ENCODE assay signal across 11 cellular contexts in genomic region chr1:150257624-150258274, GRCh38. TPM values are rescaled to one million over a fixed set of nuclear protein-coding genes. Genes with fewer than 3 reads are reported as not detected.
A peak's percentile ranks its signal among the peaks of the same experiment; 100 is the strongest.
DNase-seq lines count a peak whose midpoint lies in the region; ATAC-seq and TF ChIP-seq lines count a peak whose summit lies in the region.
"Had no signal": no experiment of that assay in that cellular context is flagged by ENCODE, and none has a peak within 500 bp of the region (broad histone marks: within the 10 kb centered on the region; RNA-seq: fewer than 3 reads in every experiment).

TSS of gene CA14 (plus strand) at chr1:150257774. CDS start at chr1:150258129, 355 bp downstream.

- peak within 1 kb of the TSS; percentile 72 for H3K14ac ChIP-seq in H9 (ENCODE audit: insufficient read depth, low read length)

- peak within 1 kb of the TSS; percentile 7 for H2BK120ac ChIP-seq in H9 (ENCODE audit: low read depth, low read length, poor library complexity, severe bottlenecking)

- no peak for TF ChIP-seq CTCF in H9 (conservative IDR thresholded peaks at IDR 0.05)
- TF ChIP-seq CTCF in GM20000 (IDR thresholded peaks at IDR 0.05; ENCODE audit: extremely low read depth, missing control alignments), result no peak

- no peak within 1 kb of the TSS for H4K91ac ChIP-seq in H9 (ENCODE audit: insufficient read length, low read depth, low read length)

- H3K9me3 ChIP-seq in H9 (ENCODE audit: control insufficient read depth, low read depth, low read length) (no peaks in the 10 kb centered on the region), iPS DF 6.9 (ENCODE audit: control insufficient read depth, insufficient read depth, low read length) (no peaks in the 10 kb centered on the region)

- no peak within 1 kb of the TSS for H2BK20ac ChIP-seq in H9 (ENCODE audit: low read depth, low read length, poor library complexity, severe bottlenecking)

- no peak within 1 kb of the TSS for H3T11ph ChIP-seq in H9 (ENCODE audit: low read length)

- H3K27me3 Mint-ChIP-seq in H9 (ENCODE audit: low read depth), result no peaks in the 10 kb centered on the region
- H3K27me3 Mint-ChIP-seq in naive thymus-derived CD8-positive, alpha-beta T cell, result peaks cover 6 to 35% (median 33%) of the 10 kb centered on the region in 5 donors

- ATAC-seq in naive thymus-derived CD8-positive, alpha-beta T cell, result no peak

- H3K4me3 Mint-ChIP-seq in H9, result peak within 1 kb of the TSS; percentile 80 to 93
- H3K4me3 Mint-ChIP-seq in naive thymus-derived CD8-positive, alpha-beta T cell, result peak within 1 kb of the TSS in 3 of 10 donors; percentile 12 to 38 (median 22)

- H2BK12ac ChIP-seq in H9 (ENCODE audit: insufficient read length, low read depth, low read length), result no peak within 1 kb of the TSS

- H2BK5ac ChIP-seq in H9 (ENCODE audit: insufficient read length, low read length), result no peak within 1 kb of the TSS

- no peaks in the 10 kb centered on the region for H3K79me1 ChIP-seq in H9 (ENCODE audit: insufficient read depth, low read depth, low read length, poor library complexity, severe bottlenecking)

- H3K27ac ChIP-seq in H9 (ENCODE audit: insufficient read length, low read depth, low read length) (peak within 1 kb of the TSS; percentile 11), iPS DF 6.9 (ENCODE audit: low read length) (peak within 1 kb of the TSS; percentile 8)

- peaks cover 45 to 53% of the 10 kb centered on the region in 2 experiments for H3K4me1 Mint-ChIP-seq in H9
- H3K4me1 Mint-ChIP-seq in naive thymus-derived CD8-positive, alpha-beta T cell, result peaks cover 10 to 24% (median 18%) of the 10 kb centered on the region in 4 donors

- peak within 1 kb of the TSS; percentile 45; the same call in 1 of the 2 replicates for H3K4me3 ChIP-seq in iPS DF 6.9 (ENCODE audit: low read length)

- H3K56ac ChIP-seq in H9 (ENCODE audit: insufficient read length, low read depth, low read length), result no peak within 1 kb of the TSS

- DNase-seq in H9, result peak; percentile 66
- peak in 50 of 56 donors; percentile 11 to 84 (median 51) for DNase-seq in amygdala (lab: John Stamatoyannopoulos, UW)
- DNase-seq in iPS DF 6.9 (ENCODE audit: low read depth, low spot score), result no peak
- DNase-seq in putamen (ENCODE audit: low spot score), result peak; percentile 79
- no peak for DNase-seq in GM20000 (ENCODE audit: low spot score)
- DNase-seq in middle frontal gyrus (ENCODE audit: extremely low spot score, low spot score), result no peak
- DNase-seq in naive thymus-derived CD8-positive, alpha-beta T cell, result no peak
- no peak for DNase-seq in mucosa of gallbladder (ENCODE audit: low spot score)
- DNase-seq: GF-D8 had no signal

- H3K9me3 Mint-ChIP-seq in H9, result no peaks in the 10 kb centered on the region; a peak in 1 of 5 replicates
- H3K9me3 Mint-ChIP-seq in naive thymus-derived CD8-positive, alpha-beta T cell, result no peaks in the 10 kb centered on the region

- H3K36me3 Mint-ChIP-seq in H9 (ENCODE audit: insufficient read depth in 1 of 3, low read depth in 3 of 3), result peaks cover 14 to 24% (median 20%) of the 10 kb centered on the region in 3 experiments
- H3K36me3 Mint-ChIP-seq in naive thymus-derived CD8-positive, alpha-beta T cell, result no peaks in the 10 kb centered on the region

- WGBS in H9 (ENCODE audit: extremely low coverage, insufficient read length, low lambda C conversion rate), result no CpG with 5 or more reads among the region's 11 CpGs
- no CpG with 5 or more reads among the region's 11 CpGs for WGBS in iPS DF 6.9 (ENCODE audit: insufficient coverage, insufficient read length)

- H3K4me1 ChIP-seq in H9 (ENCODE audit: insufficient read depth, low read length) (peaks cover 8% of the 10 kb centered on the region; the same call in 1 of the 2 replicates), iPS DF 6.9 (ENCODE audit: control insufficient read depth, insufficient read depth, low read length) (peaks cover 4% of the 10 kb centered on the region; the same call in 1 of the 2 replicates)

- POLR2A ChIA-PET in naive thymus-derived CD8-positive, alpha-beta T cell (lab: Charles Lee), result interaction anchor here (0.6 to 2.6 kb wide), 3 partner anchors 11 to 877 kb away, joined by 3 to 11 read pairs (median 5); partner anchors contain the start of gene APH1A

- H3K23ac ChIP-seq in H9 (ENCODE audit: insufficient read length, low read depth, low read length), result no peak within 1 kb of the TSS

- no peak within 1 kb of the TSS for H4K8ac ChIP-seq in H9 (replicated peaks; ENCODE audit: insufficient read length, low read depth, low read length)

- no peaks in the 10 kb centered on the region for H4K20me1 ChIP-seq in H9 (ENCODE audit: control insufficient read depth, insufficient read depth, insufficient read length)

- peaks cover 41% of the 10 kb centered on the region for H3K23me2 ChIP-seq in H9 (ENCODE audit: insufficient read length, low read depth, low read length, poor library complexity, severe bottlenecking)

- H2AK5ac ChIP-seq in H9 (ENCODE audit: insufficient read length, low read length), result no peak within 1 kb of the TSS

- H4K5ac ChIP-seq in H9 (ENCODE audit: insufficient read length, low read depth, low read length), result no peak within 1 kb of the TSS

- no peak within 1 kb of the TSS; the same call in 1 of the 2 replicates for H3K4ac ChIP-seq in H9 (ENCODE audit: low read depth, low read length)

- H3K18ac ChIP-seq in H9 (ENCODE audit: insufficient read length, low read depth, low read length), result peak within 1 kb of the TSS; percentile 69

- no peaks in the 10 kb centered on the region; the same call in 1 of the 2 replicates for H3K79me2 ChIP-seq in H9 (ENCODE audit: insufficient read depth, low read length)

- H3K4me2 ChIP-seq in H9 (ENCODE audit: insufficient read depth, insufficient read length, low read length), result peak within 1 kb of the TSS; percentile 79

- H3K27me3 ChIP-seq in H9 (ENCODE audit: insufficient read depth, low read length) (no peaks in the 10 kb centered on the region), iPS DF 6.9 (ENCODE audit: control insufficient read depth, insufficient read depth, low read length) (no peaks in the 10 kb centered on the region)

- no peak within 1 kb of the TSS for H2AFZ ChIP-seq in H9 (ENCODE audit: low read length)

- peak within 1 kb of the TSS; percentile 99 to 100 (median 99) for H3K27ac Mint-ChIP-seq in H9
- peak within 1 kb of the TSS in 5 of 10 donors; percentile 44 to 80 (median 73) for H3K27ac Mint-ChIP-seq in naive thymus-derived CD8-positive, alpha-beta T cell

- no peak within 1 kb of the TSS for H2BK15ac ChIP-seq in H9 (ENCODE audit: low read depth, low read length)

- peaks cover 11% of the 10 kb centered on the region; the same call in 1 of the 2 replicates for H3K36me3 ChIP-seq in iPS DF 6.9 (ENCODE audit: control insufficient read depth, insufficient read depth, low read length)

- peak within 1 kb of the TSS; percentile 63 for H3K9ac ChIP-seq in H9 (ENCODE audit: extremely low read depth, insufficient read length, low read length)

RNA-seq across cellular contexts. Expression of gene CA14, which starts in this region (rescaled TPM):
- total RNA-seq in H9 (2021) (42.0 and 43.2 TPM in 2 replicates), mucosa of gallbladder (2.4 TPM)
- total RNA-seq in naive thymus-derived CD8-positive, alpha-beta T cell, result not detected
- polyA plus RNA-seq in naive thymus-derived CD8-positive, alpha-beta T cell, result 1 to 10 TPM in 1 of 3 donors, under 1 TPM in 2; 0.20 to 1.0 (median 0.37) TPM
- total RNA-seq: activated CD8-positive, alpha-beta memory T cell treated with anti-CD3 and anti-CD28 coated beads for 36 hours; pulmonary artery endothelial cell had no signal

Comparison
In these comparisons a context has a peak if more than half of its experiments do, and no peak if none do; other contexts are left out.
1. RNA of gene CA14 (total RNA-seq): 42.0 to 43.2 TPM in H9; 2.4 TPM in mucosa of gallbladder (single experiment) and not detected in naive thymus-derived CD8-positive, alpha-beta T cell; every median in the first group is over 10 times any median in the second.
2. DNase-seq: peak in H9 (single experiment), amygdala (50 of 56) and putamen (single experiment); none in iPS DF 6.9 (single experiment), GM20000 (single experiment), middle frontal gyrus (single experiment), naive thymus-derived CD8-positive, alpha-beta T cell (0 of 10) and mucosa of gallbladder (single experiment).